In the genomic region with DNA sequence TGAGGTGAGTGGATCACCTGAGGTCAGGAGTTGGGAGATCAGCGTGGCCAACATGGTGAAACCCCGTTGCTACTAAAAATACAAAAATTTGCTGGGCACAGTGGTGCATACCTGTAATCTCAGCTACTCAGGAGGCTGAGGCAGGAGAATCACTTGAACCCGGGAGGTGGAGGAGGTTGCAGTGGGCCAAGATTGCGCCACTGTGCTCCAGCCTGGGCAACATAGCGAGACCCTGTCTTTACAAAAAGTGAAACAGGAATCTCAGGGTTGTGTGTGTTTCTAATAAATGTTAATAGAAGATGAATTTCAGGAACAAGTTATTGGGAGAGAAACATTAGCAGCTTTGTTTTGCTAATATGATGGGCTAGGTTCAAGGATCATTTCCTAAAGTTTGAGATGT, we compare ENCODE assay signal across 22 cellular contexts. TPM values are rescaled to one million over a fixed set of nuclear protein-coding genes. Genes with fewer than 3 reads are reported as not detected.
DNase-seq lines count a peak whose midpoint lies in the region; ATAC-seq and TF ChIP-seq lines count a peak whose summit lies in the region.
"Had no signal": no experiment of that assay in that cellular context is flagged by ENCODE, and none has a peak within 500 bp of the region (broad histone marks: within the 10 kb centered on the region; RNA-seq: fewer than 3 reads in every experiment).

No MANE protein-coding gene starts in this region.

- no peak for DNase-seq in activated T-cell treated with anti-CD3 and anti-CD28 coated beads, Interleukin-2, amount 50 U/mL, for 24 hours
- no peak for DNase-seq in activated T-cell treated with anti-CD3 and anti-CD28 coated beads, Interleukin-2, amount 50 U/mL, for 72 hours
- DNase-seq in endodermal cell (peak; percentile 26), posterior vena cava (ENCODE audit: low spot score) (no peak), NCI-H446 treated with DMSO at 0.1 percent for 48 hours (lab: John Stamatoyannopoulos, UW) (no peak)
- DNase-seq in stimulated activated effector memory CD8-positive, alpha-beta T cell treated with anti-CD3 and anti-CD28 coated beads, Interleukin-12 subunit alpha, Interleukin-12 subunit beta, amount 100 ng/mL, for 72 hours (ENCODE audit: low spot score in 2 of 2) = no peak
- DNase-seq in stimulated activated CD4-positive, alpha-beta T cell treated with anti-CD3 and anti-CD28 coated beads, Interleukin-1b, Interleukin-23, amount 100 ng/mL, for 48 hours = no peak
- DNase-seq: activated CD4-positive, CD25-positive, alpha-beta regulatory T cell treated with anti-CD3 and anti-CD28 coated beads, Interleukin-2, amount 50 U/mL, for 72 hours; activated effector memory CD4-positive, alpha-beta T cell treated with Interleukin-2 at 50 U/mL for 16 hours; aorta; KG1; MV-4-11; NCI-H1694 treated with DMSO at 0.1 percent for 48 hours; NCI-H748 treated with DMSO at 0.1 percent for 48 hours; psoas muscle; small intestine; stimulated activated CD4-positive, alpha-beta T cell treated with anti-CD3 and anti-CD28 coated beads, Interleukin-4, amount 100 ng/mL, for 1 hour had no signal

- H3K4me1 Mint-ChIP-seq in activated T-cell treated with anti-CD3 and anti-CD28 coated beads, Interleukin-2, amount 50 U/mL, for 24 hours (ENCODE audit: low read depth) = peaks cover 75% of the 10 kb centered on the region
- H3K4me1 Mint-ChIP-seq in activated T-cell treated with anti-CD3 and anti-CD28 coated beads, Interleukin-2, amount 50 U/mL, for 72 hours (ENCODE audit: low read depth) = peaks cover 77% of the 10 kb centered on the region
- H3K4me1 Mint-ChIP-seq in endodermal cell = peaks cover 6% of the 10 kb centered on the region
- peaks cover 74% of the 10 kb centered on the region for H3K4me1 Mint-ChIP-seq in stimulated activated effector memory CD8-positive, alpha-beta T cell treated with anti-CD3 and anti-CD28 coated beads, Interleukin-12 subunit alpha, Interleukin-12 subunit beta, amount 100 ng/mL, for 72 hours

- no peaks in the 10 kb centered on the region for H3K4me1 ChIP-seq in endodermal cell (ENCODE audit: control insufficient read depth, insufficient read depth, low read length)
- H3K4me1 ChIP-seq: A549 had no signal

- peaks cover 78% of the 10 kb centered on the region for H3K36me3 Mint-ChIP-seq in activated T-cell treated with anti-CD3 and anti-CD28 coated beads, Interleukin-2, amount 50 U/mL, for 24 hours (ENCODE audit: low read depth)
- H3K36me3 Mint-ChIP-seq in activated T-cell treated with anti-CD3 and anti-CD28 coated beads, Interleukin-2, amount 50 U/mL, for 72 hours (ENCODE audit: insufficient read depth in 2 of 2) = peaks cover 35 to 54% of the 10 kb centered on the region in 2 donors
- H3K36me3 Mint-ChIP-seq in endodermal cell (ENCODE audit: low read depth) = peaks cover 19% of the 10 kb centered on the region
- peaks cover 44% of the 10 kb centered on the region for H3K36me3 Mint-ChIP-seq in stimulated activated effector memory CD8-positive, alpha-beta T cell treated with anti-CD3 and anti-CD28 coated beads, Interleukin-12 subunit alpha, Interleukin-12 subunit beta, amount 100 ng/mL, for 72 hours

- H3K9me3 ChIP-seq in endodermal cell (ENCODE audit: control insufficient read depth, low read length) = peaks cover 15% of the 10 kb centered on the region

- H3K36me3 ChIP-seq in endodermal cell (ENCODE audit: control insufficient read depth, insufficient read depth, low read length) = peaks cover under 1% of the 10 kb centered on the region
- H3K36me3 ChIP-seq: gastroesophageal sphincter, neural progenitor cell had no signal

- H3K27me3 ChIP-seq in endodermal cell (ENCODE audit: control insufficient read depth, insufficient read depth, low read length, poor library complexity, severe bottlenecking) = no peaks in the 10 kb centered on the region
- H3K27me3 ChIP-seq: BLaER1 treated with 17β-estradiol and CSF1 and Interleukin-3, amounts not matched to agents 10 nM and 100 nM; gastroesophageal sphincter; neural progenitor cell had no signal

- peaks cover 45% of the 10 kb centered on the region for H3K9me3 Mint-ChIP-seq in activated T-cell treated with anti-CD3 and anti-CD28 coated beads, Interleukin-2, amount 50 U/mL, for 24 hours
- peaks cover 16 to 27% of the 10 kb centered on the region in 2 donors for H3K9me3 Mint-ChIP-seq in activated T-cell treated with anti-CD3 and anti-CD28 coated beads, Interleukin-2, amount 50 U/mL, for 72 hours
- peaks cover 12% of the 10 kb centered on the region for H3K9me3 Mint-ChIP-seq in endodermal cell
- H3K9me3 Mint-ChIP-seq in stimulated activated effector memory CD8-positive, alpha-beta T cell treated with anti-CD3 and anti-CD28 coated beads, Interleukin-12 subunit alpha, Interleukin-12 subunit beta, amount 100 ng/mL, for 72 hours = peaks cover 12% of the 10 kb centered on the region

- intact Hi-C loops in posterior vena cava (cut with DNase I) = loop anchor here in 1 of 2 donors (10.0 kb wide), 1 partner anchor 1064 kb away; no protein-coding TSS in a partner anchor

- no peak overlapping the region for H3K4me3 ChIP-seq in endodermal cell (ENCODE audit: low read length)
- H3K4me3 ChIP-seq: A549; BLaER1 treated with 17β-estradiol and CSF1 and Interleukin-3, amounts not matched to agents 10 nM and 100 nM; gastroesophageal sphincter; neural progenitor cell; psoas muscle had no signal

- H3K4me3 Mint-ChIP-seq in activated T-cell treated with anti-CD3 and anti-CD28 coated beads, Interleukin-2, amount 50 U/mL, for 24 hours = no peak overlapping the region
- no peak overlapping the region for H3K4me3 Mint-ChIP-seq in activated T-cell treated with anti-CD3 and anti-CD28 coated beads, Interleukin-2, amount 50 U/mL, for 72 hours
- no peak overlapping the region for H3K4me3 Mint-ChIP-seq in endodermal cell
- H3K4me3 Mint-ChIP-seq in stimulated activated effector memory CD8-positive, alpha-beta T cell treated with anti-CD3 and anti-CD28 coated beads, Interleukin-12 subunit alpha, Interleukin-12 subunit beta, amount 100 ng/mL, for 72 hours = no peak overlapping the region
- H3K4me3 Mint-ChIP-seq: neural progenitor cell had no signal

- no peaks in the 10 kb centered on the region for H3K27me3 Mint-ChIP-seq in activated T-cell treated with anti-CD3 and anti-CD28 coated beads, Interleukin-2, amount 50 U/mL, for 24 hours
- H3K27me3 Mint-ChIP-seq in activated T-cell treated with anti-CD3 and anti-CD28 coated beads, Interleukin-2, amount 50 U/mL, for 72 hours (ENCODE audit: low read depth) = no peaks in the 10 kb centered on the region
- H3K27me3 Mint-ChIP-seq in endodermal cell (ENCODE audit: insufficient read depth) = no peaks in the 10 kb centered on the region

- H3K9ac ChIP-seq in endodermal cell (ENCODE audit: extremely low read depth, low read length, poor library complexity, severe bottlenecking) = no peak overlapping the region
- H3K9ac ChIP-seq: BLaER1 treated with 17β-estradiol and CSF1 and Interleukin-3, amounts not matched to agents 10 nM and 100 nM; neural progenitor cell had no signal

- peak overlapping the region; percentile 93 for H3K27ac Mint-ChIP-seq in activated T-cell treated with anti-CD3 and anti-CD28 coated beads, Interleukin-2, amount 50 U/mL, for 24 hours
- no peak overlapping the region for H3K27ac Mint-ChIP-seq in activated T-cell treated with anti-CD3 and anti-CD28 coated beads, Interleukin-2, amount 50 U/mL, for 72 hours
- no peak overlapping the region for H3K27ac Mint-ChIP-seq in endodermal cell
- peak overlapping the region; percentile 97 for H3K27ac Mint-ChIP-seq in stimulated activated effector memory CD8-positive, alpha-beta T cell treated with anti-CD3 and anti-CD28 coated beads, Interleukin-12 subunit alpha, Interleukin-12 subunit beta, amount 100 ng/mL, for 72 hours
- H3K27ac Mint-ChIP-seq: neural progenitor cell had no signal

- ATAC-seq in activated T-cell treated with anti-CD3 and anti-CD28 coated beads, Interleukin-2, amount 50 U/mL, for 72 hours (replicated peaks in 1 of 2) = no peak
- ATAC-seq in HG03108 (IDR thresholded peaks at IDR 0.05; ENCODE audit: unreplicated experiment) = peak; percentile 11
- no peak for ATAC-seq in stimulated activated effector memory CD8-positive, alpha-beta T cell treated with anti-CD3 and anti-CD28 coated beads, Interleukin-12 subunit alpha, Interleukin-12 subunit beta, amount 100 ng/mL, for 72 hours
- ATAC-seq: gastroesophageal sphincter had no signal

- no peak for TF ChIP-seq CTCF in endodermal cell (conservative IDR thresholded peaks at IDR 0.05)

- H3K27ac ChIP-seq in endodermal cell (ENCODE audit: low read depth, low read length) = no peak overlapping the region
- H3K27ac ChIP-seq: A549; BLaER1 treated with 17β-estradiol and CSF1 and Interleukin-3, amounts not matched to agents 10 nM and 100 nM; gastroesophageal sphincter; neural progenitor cell; psoas muscle had no signal

- 87 to 95% methylated on average over 5 of the region's 5 CpGs for WGBS in endodermal cell (ENCODE audit: insufficient coverage in 1 of 2, insufficient read length in 1 of 2), 2 experiments

RNA-seq across cellular contexts. Expression of a gene that starts 19.9 kb away (rescaled TPM):
- 10 to 100 TPM; 32.5 to 40.7 TPM for total RNA-seq in activated T-cell treated with anti-CD3 and anti-CD28 coated beads, Interleukin-2, amount 50 U/mL, for 72 hours
- total RNA-seq in endodermal cell = 10 to 100 TPM; 35.5 to 37.5 TPM
- polyA plus RNA-seq in endodermal cell (2013, experiment 1 of 2) = 36.0 TPM
- polyA plus RNA-seq in endodermal cell (2013, experiment 2 of 2) = 35.4 TPM
- 10 to 100 TPM; 23.5 to 23.7 TPM for total RNA-seq in posterior vena cava

Comparison
In these comparisons a context has a peak if more than half of its experiments do, and no peak if none do; other contexts are left out.
1. H3K27ac Mint-ChIP-seq: peak in activated T-cell treated with anti-CD3 and anti-CD28 coated beads, Interleukin-2, amount 50 U/mL, for 24 hours (single experiment) and stimulated activated effector memory CD8-positive, alpha-beta T cell treated with anti-CD3 and anti-CD28 coated beads, Interleukin-12 subunit alpha, Interleukin-12 subunit beta, amount 100 ng/mL, for 72 hours (single experiment); none in activated T-cell treated with anti-CD3 and anti-CD28 coated beads, Interleukin-2, amount 50 U/mL, for 72 hours (single experiment) and endodermal cell (single experiment).